31 cellular contexts compared by ENCODE assay signal in genomic region chr11:59647245-59647965, GRCh38.
"Had no signal": no experiment of that assay in that cellular context is flagged by ENCODE, and none has a peak within 500 bp of the region (broad histone marks: within the 10 kb centered on the region; RNA-seq: fewer than 3 reads in every experiment).

No MANE protein-coding gene starts in this region.

- FAIRE-seq: endothelial cell of umbilical vein had no signal

- ATAC-seq: activated T-helper 17 cell treated with anti-CD3 and anti-CD28 coated beads, Interleukin-2, amount 50 U/mL, for 72 hours; effector memory CD8-positive, alpha-beta T cell; gastrocnemius medialis; left lung; natural killer cell; stimulated activated naive B cell treated with anti-CD40 and anti-IgM and Interleukin-4, amounts not matched to agents 10 μg/mL and 1 μg/mL and 100 μg/mL, for 72 hours; WTC11 had no signal

- H3K4me2 ChIP-seq: smooth muscle cell had no signal

- H3K4me3 ChIP-seq: breast epithelium, colonic mucosa, dorsolateral prefrontal cortex, esophagus muscularis mucosa, gastrocnemius medialis, left lung, lung, sigmoid colon, smooth muscle cell, thyroid gland had no signal

- H3K4me3 Mint-ChIP-seq: activated naive CD8-positive, alpha-beta T cell; activated T-helper 17 cell treated with anti-CD3 and anti-CD28 coated beads, Interleukin-2, amount 50 U/mL, for 72 hours; central memory CD8-positive, alpha-beta T cell; effector memory CD8-positive, alpha-beta T cell; mesothelial cell of epicardium; natural killer cell; stimulated activated naive B cell treated with anti-CD40 and anti-IgM and Interleukin-4, amounts not matched to agents 10 μg/mL and 1 μg/mL and 100 μg/mL, for 72 hours; WTC11 had no signal

- H3K27me3 Mint-ChIP-seq: activated naive CD8-positive, alpha-beta T cell; activated T-helper 17 cell treated with anti-CD3 and anti-CD28 coated beads, Interleukin-2, amount 50 U/mL, for 72 hours; central memory CD8-positive, alpha-beta T cell; effector memory CD8-positive, alpha-beta T cell; progenitor cell of endocrine pancreas; stimulated activated naive B cell treated with anti-CD40 and anti-IgM and Interleukin-4, amounts not matched to agents 10 μg/mL and 1 μg/mL and 100 μg/mL, for 72 hours had no signal

- H3K4me1 ChIP-seq: breast epithelium, colonic mucosa, gastrocnemius medialis, left lung, thyroid gland had no signal

- H3K9me3 ChIP-seq: breast epithelium, colonic mucosa, esophagus muscularis mucosa, gastrocnemius medialis, left lung, sigmoid colon, thyroid gland had no signal

- H3K27ac Mint-ChIP-seq: activated naive CD8-positive, alpha-beta T cell; activated T-helper 17 cell treated with anti-CD3 and anti-CD28 coated beads, Interleukin-2, amount 50 U/mL, for 72 hours; mesothelial cell of epicardium; progenitor cell of endocrine pancreas; stimulated activated naive B cell treated with anti-CD40 and anti-IgM and Interleukin-4, amounts not matched to agents 10 μg/mL and 1 μg/mL and 100 μg/mL, for 72 hours; WTC11 had no signal

- H3K27me3 ChIP-seq: breast epithelium, colonic mucosa, dorsolateral prefrontal cortex, esophagus muscularis mucosa, gastrocnemius medialis, left lung, sigmoid colon, thyroid gland had no signal

- H3K4me1 Mint-ChIP-seq: central memory CD8-positive, alpha-beta T cell; mesothelial cell of epicardium; stimulated activated naive B cell treated with anti-CD40 and anti-IgM and Interleukin-4, amounts not matched to agents 10 μg/mL and 1 μg/mL and 100 μg/mL, for 72 hours; WTC11 had no signal

- H3K27ac ChIP-seq: breast epithelium, colonic mucosa, dorsolateral prefrontal cortex, esophagus muscularis mucosa, gastrocnemius medialis, left lung, sigmoid colon, thyroid gland had no signal

- DNase-seq: activated CD4-positive, alpha-beta T cell treated with anti-CD3 and anti-CD28 coated beads, Interleukin-2, amount 50 U/mL, for 48 hours; activated naive CD4-positive, alpha-beta T cell; amniotic stem cell; colonic mucosa; dorsolateral prefrontal cortex; effector memory CD8-positive, alpha-beta T cell; gastrocnemius medialis; hippocampal formation; kidney glomerular epithelial cell; left lung; natural killer cell; retina; sigmoid colon; stimulated activated CD4-positive, alpha-beta T cell treated with anti-CD3 and anti-CD28 coated beads, Interleukin-15, amount 100 ng/mL, for 24 hours; stimulated activated CD8-positive, alpha-beta memory T cell treated with anti-CD3 and anti-CD28 coated beads, Interleukin-4, amount 100 ng/mL, for 48 hours; stimulated activated naive B cell treated with anti-CD40 and anti-IgM and Interleukin-4, amounts not matched to agents 10 μg/mL and 1 μg/mL and 100 μg/mL, for 72 hours; substantia nigra; SW 1271; T-helper 2 cell; thyroid gland had no signal

- H3K9me3 Mint-ChIP-seq: activated T-helper 17 cell treated with anti-CD3 and anti-CD28 coated beads, Interleukin-2, amount 50 U/mL, for 72 hours; central memory CD8-positive, alpha-beta T cell; effector memory CD8-positive, alpha-beta T cell; mesothelial cell of epicardium; natural killer cell; stimulated activated naive B cell treated with anti-CD40 and anti-IgM and Interleukin-4, amounts not matched to agents 10 μg/mL and 1 μg/mL and 100 μg/mL, for 72 hours; WTC11 had no signal
